ENCODE assay signal across 9 cellular contexts in the genomic region with DNA sequence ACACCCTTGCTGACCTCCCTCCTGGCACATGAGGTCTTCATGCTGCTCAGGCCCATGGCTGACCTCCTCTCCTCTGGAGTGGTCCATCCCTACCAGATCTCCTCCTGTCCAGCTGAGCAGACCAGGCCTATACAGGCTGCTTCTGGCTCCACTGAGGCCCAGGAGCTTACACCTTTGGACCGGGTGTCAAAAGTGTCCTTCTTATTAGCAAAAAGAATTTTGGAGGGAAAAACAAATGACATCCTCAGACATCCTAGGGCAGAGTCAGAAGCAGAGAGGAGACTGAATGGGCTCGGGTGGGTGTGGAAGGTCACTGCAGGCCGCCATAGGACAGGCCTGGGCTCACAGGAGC. TPM values are rescaled to one million over a fixed set of nuclear protein-coding genes. Genes with fewer than 3 reads are reported as not detected.
DNase-seq lines count a peak whose midpoint lies in the region; ATAC-seq and TF ChIP-seq lines count a peak whose summit lies in the region.
"Had no signal": no experiment of that assay in that cellular context is flagged by ENCODE, and none has a peak within 500 bp of the region (broad histone marks: within the 10 kb centered on the region; RNA-seq: fewer than 3 reads in every experiment).

No MANE protein-coding gene starts in this region.

- intact Hi-C loops in activated T-helper 1 cell treated with anti-CD3 and anti-CD28 coated beads, Interleukin-12 subunit alpha, Interleukin-12 subunit beta, Interleukin-2, Interleukin-4 antibody, amounts not matched to agents 30 ng/mL and 10 ng/mL and 1 ng/mL, durations not matched to agents 14 hours and 24 hours and 36 hours (cut with micrococcal nuclease): loop anchor here (1.0 to 2.0 kb wide), 2 partner anchors 21 to 96 kb away; no protein-coding TSS in a partner anchor
- intact Hi-C loops in left colon (cut with DNase I, micrococcal nuclease) (loop anchor here (2.0 to 10.0 kb wide), 2 partner anchors 85 to 87 kb away; no protein-coding TSS in a partner anchor), stomach (cut with DNase I; ENCODE audit: low total_unique reads) (loop anchor here (5.0 kb wide), 1 partner anchor 95 kb away; no protein-coding TSS in a partner anchor)

- H3K4me1 Mint-ChIP-seq in activated T-helper 1 cell treated with anti-CD3 and anti-CD28 coated beads, Interleukin-12 subunit alpha, Interleukin-12 subunit beta, Interleukin-2, Interleukin-4 antibody, amounts not matched to agents 30 ng/mL and 10 ng/mL and 1 ng/mL, durations not matched to agents 14 hours and 24 hours and 36 hours (ENCODE audit: low read depth): peaks cover 20% of the 10 kb centered on the region

- H3K36me3 ChIP-seq in stomach: no peaks in the 10 kb centered on the region
- H3K36me3 ChIP-seq in H7 (replicated peaks; ENCODE audit: control insufficient read depth, insufficient read depth, low read length): no peaks in the 10 kb centered on the region
- H3K36me3 ChIP-seq: SJSA1 had no signal

- H3K9me3 Mint-ChIP-seq in activated T-helper 1 cell treated with anti-CD3 and anti-CD28 coated beads, Interleukin-12 subunit alpha, Interleukin-12 subunit beta, Interleukin-2, Interleukin-4 antibody, amounts not matched to agents 30 ng/mL and 10 ng/mL and 1 ng/mL, durations not matched to agents 14 hours and 24 hours and 36 hours: no peaks in the 10 kb centered on the region

- ATAC-seq in left colon: peak; percentile 0
- ATAC-seq in HG03469 (IDR thresholded peaks at IDR 0.05; ENCODE audit: unreplicated experiment): no peak

- TF ChIP-seq EP300 in stomach (IDR thresholded peaks at IDR 0.05): no peak

- 76 to 91% (median 82%) methylated on average over 3 of the region's 3 CpGs for WGBS in stomach, 5 donors

- peak overlapping the region; percentile 73 for H3K4me3 Mint-ChIP-seq in activated T-helper 1 cell treated with anti-CD3 and anti-CD28 coated beads, Interleukin-12 subunit alpha, Interleukin-12 subunit beta, Interleukin-2, Interleukin-4 antibody, amounts not matched to agents 30 ng/mL and 10 ng/mL and 1 ng/mL, durations not matched to agents 14 hours and 24 hours and 36 hours

- peaks cover 7% of the 10 kb centered on the region for H3K27me3 Mint-ChIP-seq in activated T-helper 1 cell treated with anti-CD3 and anti-CD28 coated beads, Interleukin-12 subunit alpha, Interleukin-12 subunit beta, Interleukin-2, Interleukin-4 antibody, amounts not matched to agents 30 ng/mL and 10 ng/mL and 1 ng/mL, durations not matched to agents 14 hours and 24 hours and 36 hours (ENCODE audit: insufficient read depth)

- H3K4me3 ChIP-seq in stomach (no peak overlapping the region), H7 (ENCODE audit: insufficient read depth, low read depth, low read length) (no peak overlapping the region)

- H3K9me3 ChIP-seq in stomach: no peaks in the 10 kb centered on the region
- H3K9me3 ChIP-seq: SJSA1 had no signal

- TF ChIP-seq POLR2A in stomach (IDR thresholded peaks at IDR 0.05): no peak

- H3K27ac Mint-ChIP-seq in activated T-helper 1 cell treated with anti-CD3 and anti-CD28 coated beads, Interleukin-12 subunit alpha, Interleukin-12 subunit beta, Interleukin-2, Interleukin-4 antibody, amounts not matched to agents 30 ng/mL and 10 ng/mL and 1 ng/mL, durations not matched to agents 14 hours and 24 hours and 36 hours: peak overlapping the region; percentile 61

- peaks cover 7 to 23% (median 17%) of the 10 kb centered on the region in 4 donors for H3K4me1 ChIP-seq in stomach

- DNase-seq in NCI-H2171 (lab: John Stamatoyannopoulos, UW) (peak; percentile 30), NCI-H2171 treated with DMSO at 0.1 percent for 48 hours (lab: John Stamatoyannopoulos, UW) (no peak), left colon (no peak), stomach (no peak), H7 (no peak), NOMO-1 treated with DMSO at 0.1 percent for 48 hours (lab: John Stamatoyannopoulos, UW; ENCODE audit: unreplicated experiment) (no peak)
- DNase-seq in activated T-helper 1 cell treated with anti-CD3 and anti-CD28 coated beads, Interleukin-12 subunit alpha, Interleukin-12 subunit beta, Interleukin-2, Interleukin-4 antibody, amounts not matched to agents 30 ng/mL and 10 ng/mL and 1 ng/mL, durations not matched to agents 14 hours and 24 hours and 36 hours (ENCODE audit: low spot score): no peak

- H3K36me3 Mint-ChIP-seq in activated T-helper 1 cell treated with anti-CD3 and anti-CD28 coated beads, Interleukin-12 subunit alpha, Interleukin-12 subunit beta, Interleukin-2, Interleukin-4 antibody, amounts not matched to agents 30 ng/mL and 10 ng/mL and 1 ng/mL, durations not matched to agents 14 hours and 24 hours and 36 hours (ENCODE audit: low read depth): no peaks in the 10 kb centered on the region

- no peak for TF ChIP-seq CTCF in stomach (IDR thresholded peaks at IDR 0.05)

- H3K27ac ChIP-seq in stomach: peak overlapping the region; percentile 62 to 90 (median 86)

- no peaks in the 10 kb centered on the region for H3K27me3 ChIP-seq in stomach
- no peaks in the 10 kb centered on the region for H3K27me3 ChIP-seq in H7 (ENCODE audit: control insufficient read depth, insufficient read depth, low read length)
- H3K27me3 ChIP-seq: SJSA1 had no signal

RNA-seq across cellular contexts. Expression of a gene that starts 38.1 kb away (rescaled TPM):
- 90.3 and 102 TPM in 2 replicates for total RNA-seq in activated T-helper 1 cell treated with anti-CD3 and anti-CD28 coated beads, Interleukin-12 subunit alpha, Interleukin-12 subunit beta, Interleukin-2, Interleukin-4 antibody, amounts not matched to agents 30 ng/mL and 10 ng/mL and 1 ng/mL, durations not matched to agents 14 hours and 24 hours and 36 hours
- total RNA-seq in left colon: 100 to 1,000 TPM in 1 of 2 donors, 10 to 100 TPM in 1; 91.9 to 121 TPM
- total RNA-seq in stomach: 100 to 1,000 TPM in 4 of 5 donors, 10 to 100 TPM in 1; 88.3 to 531 (median 194) TPM
- polyA plus RNA-seq in stomach: 10 to 100 TPM; 15.7 to 62.5 (median 34.1) TPM
- total RNA-seq in H7 (2014; rRNA removed; shearing (Covaris generic)): 66.7 and 92.2 TPM in 2 replicates
